ENCODE assay signal across 2 cellular contexts in genomic region chr2:218291934-218292699, GRCh38.
TF ChIP-seq lines count a peak whose summit lies in the region.

Gene TMBIM1 (minus strand): TSS chr2:218292503. CDS start chr2:218282141, 10,362 bp downstream.

TF ChIP-seq in A549, 52 proteins besides CTCF, POLR2A, EP300 and RAD21 (continued from another document):
- TF ChIP-seq HMGXB4 (CRISPR knock-in tag; IDR thresholded peaks at IDR 0.05; ENCODE audit: borderline replicate concordance), result no peak
- no peak for TF ChIP-seq ZC3H11A (IDR thresholded peaks at IDR 0.05)
- no peak for TF ChIP-seq ZSCAN20 (CRISPR knock-in tag; IDR thresholded peaks at IDR 0.05)
- TF ChIP-seq ATOH8 (CRISPR knock-in tag; IDR thresholded peaks at IDR 0.05; ENCODE audit: low read depth), result no peak
- TF ChIP-seq TP53 (CRISPR knock-in tag; IDR thresholded peaks at IDR 0.05), result 0 out of 2 replicates have a peak, but pooled peaks have one; percentile 42
- peak; percentile 43 to 51; a peak in 1 of 4 replicates for TF ChIP-seq CEBPB (IDR thresholded peaks at IDR 0.05)
- no peak for TF ChIP-seq ZFP36 (IDR thresholded peaks at IDR 0.05; ENCODE audit: borderline replicate concordance, partially characterized antibody)
- TF ChIP-seq SMC3 (IDR thresholded peaks at IDR 0.05), result peak; percentile 77
- peak; percentile 67 to 71; a peak in 3 of 5 replicates for TF ChIP-seq JUN (IDR thresholded peaks at IDR 0.05)
- no peak for TF ChIP-seq HOXA7 (CRISPR knock-in tag; IDR thresholded peaks at IDR 0.05)
- no peak for TF ChIP-seq HOXB5 (CRISPR knock-in tag; IDR thresholded peaks at IDR 0.05)
- TF ChIP-seq E2F6 (IDR thresholded peaks at IDR 0.05; ENCODE audit: borderline replicate concordance, low read depth), result no peak; the same call in 1 of the 2 replicates
- no peak for TF ChIP-seq USF2 (IDR thresholded peaks at IDR 0.05)
- no peak for TF ChIP-seq FOSL2 (IDR thresholded peaks at IDR 0.05)
- TF ChIP-seq FOSL2 (CRISPR knock-in tag; IDR thresholded peaks at IDR 0.05), result no peak
- no peak for TF ChIP-seq FOSB (CRISPR knock-in tag; IDR thresholded peaks at IDR 0.05)
- peak; percentile 79; the same call in 1 of the 2 replicates for TF ChIP-seq MAX (IDR thresholded peaks at IDR 0.05)
- no peak for TF ChIP-seq CBX8 (IDR thresholded peaks at IDR 0.05)
- 0 out of 2 replicates have a peak, but pooled peaks have one; percentile 35 for TF ChIP-seq RFX5 (IDR thresholded peaks at IDR 0.05)
- peak; percentile 77 for TF ChIP-seq PHF8 (IDR thresholded peaks at IDR 0.05; ENCODE audit: borderline replicate concordance, low read depth)
- TF ChIP-seq PBX3 (IDR thresholded peaks at IDR 0.05), result no peak
- no peak for TF ChIP-seq CHD4 (IDR thresholded peaks at IDR 0.05; ENCODE audit: borderline replicate concordance)
- peak; percentile 82; the same call in 1 of the 2 replicates for TF ChIP-seq MYC (IDR thresholded peaks at IDR 0.05; ENCODE audit: borderline replicate concordance, low read length)
- no peak for TF ChIP-seq CBX2 (IDR thresholded peaks at IDR 0.05; ENCODE audit: borderline replicate concordance, low read depth)
- 0 out of 3 replicates have a peak, but pooled peaks have one; percentile 40 for TF ChIP-seq BCL3 (IDR thresholded peaks at IDR 0.05)

TF ChIP-seq in neural cell, 6 proteins besides CTCF, POLR2A, EP300 and RAD21:
- no peak for TF ChIP-seq REST (IDR thresholded peaks at IDR 0.05; ENCODE audit: borderline replicate concordance)
- no peak for TF ChIP-seq SMC3 (conservative IDR thresholded peaks at IDR 0.05; ENCODE audit: poor library complexity)
- TF ChIP-seq POLR2AphosphoS5 (IDR thresholded peaks at IDR 0.05), result no peak
- no peak for TF ChIP-seq TAF1 (IDR thresholded peaks at IDR 0.05; ENCODE audit: low read depth)
- TF ChIP-seq EZH2 (IDR thresholded peaks at IDR 0.05; ENCODE audit: borderline replicate concordance, insufficient read depth, low read length, poor library complexity, severe bottlenecking), result no peak
- no peak for TF ChIP-seq MXI1 (conservative IDR thresholded peaks at IDR 0.05; ENCODE audit: poor library complexity, severe bottlenecking)
